Comparison of ENCODE assay signal across 21 cellular contexts in the genomic region with DNA sequence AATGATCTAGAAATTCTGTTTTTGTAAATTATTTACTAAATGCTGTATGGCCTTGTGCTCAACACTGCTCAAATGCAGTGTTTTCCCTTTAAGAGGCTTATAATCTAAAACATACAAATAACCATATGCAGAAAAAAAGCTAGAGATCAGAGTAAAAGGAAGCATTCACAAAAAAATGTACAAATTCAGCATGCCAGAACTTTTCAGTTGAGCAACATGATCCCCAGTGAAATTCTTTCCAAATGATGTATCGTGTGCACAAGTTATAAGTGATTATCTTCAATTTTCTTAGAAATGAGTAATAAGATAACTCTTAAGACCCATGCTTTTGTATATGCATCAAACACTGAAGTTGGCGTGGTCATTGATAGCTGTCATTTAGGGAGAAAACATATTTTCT. TPM values are rescaled to one million over a fixed set of nuclear protein-coding genes. Genes with fewer than 3 reads are reported as not detected.
"Had no signal": no experiment of that assay in that cellular context is flagged by ENCODE, and none has a peak within 500 bp of the region (broad histone marks: within the 10 kb centered on the region; RNA-seq: fewer than 3 reads in every experiment).

No MANE protein-coding gene starts in this region.

- H3K4me3 ChIP-seq: adrenal gland, coronary artery, esophagus squamous epithelium, left ventricle myocardium inferior, upper lobe of left lung had no signal

- H3K9me3 ChIP-seq: adrenal gland, esophagus squamous epithelium, left ventricle myocardium inferior, upper lobe of left lung had no signal

- H3K36me3 ChIP-seq: adrenal gland, esophagus squamous epithelium, left ventricle myocardium inferior, upper lobe of left lung had no signal

- DNase-seq: activated CD4-positive, alpha-beta T cell treated with anti-CD3 and anti-CD28 coated beads, Interleukin-2, amount 50 U/mL, for 48 hours; activated CD4-positive, CD25-positive, alpha-beta regulatory T cell treated with anti-CD3 and anti-CD28 coated beads, Interleukin-2, amount 50 U/mL, for 72 hours; activated CD8-positive, alpha-beta memory T cell treated with anti-CD3 and anti-CD28 coated beads, Interleukin-2, amount 10 ng/mL, durations not matched to agents 7 days and 5 days; activated effector memory CD4-positive, alpha-beta T cell treated with Interleukin-2 at 50 U/mL for 16 hours; activated naive CD4-positive, alpha-beta T cell treated with anti-CD3 and anti-CD28 coated beads, Interleukin-2, amount 50 U/mL, for 16 hours; activated T-cell treated with anti-CD3 and anti-CD28 coated beads, Interleukin-2, amount 50 U/mL, for 1 hour; adrenal gland; caudate nucleus; effector CD4-positive, alpha-beta T cell; esophagus squamous epithelium; hippocampal formation; left ventricle myocardium inferior; naive thymus-derived CD8-positive, alpha-beta T cell; nucleus accumbens; posterior cingulate gyrus; small intestine; stimulated activated CD4-positive, alpha-beta T cell treated with anti-CD3 and anti-CD28 coated beads, Interleukin-4, amount 100 ng/mL, for 4 hours; stimulated activated CD8-positive, alpha-beta memory T cell treated with anti-CD3 and anti-CD28 coated beads, Interleukin-4, amount 100 ng/mL, for 48 hours; stimulated activated naive CD4-positive, alpha-beta T cell treated with Interleukin-2 at 50 U/mL for 16 hours; upper lobe of left lung had no signal

- H3K36me3 Mint-ChIP-seq: activated CD8-positive, alpha-beta memory T cell treated with anti-CD3 and anti-CD28 coated beads, Interleukin-2, amount 10 ng/mL, durations not matched to agents 7 days and 5 days; naive thymus-derived CD8-positive, alpha-beta T cell had no signal

- H3K4me1 Mint-ChIP-seq: activated CD8-positive, alpha-beta memory T cell treated with anti-CD3 and anti-CD28 coated beads, Interleukin-2, amount 10 ng/mL, durations not matched to agents 7 days and 5 days had no signal

- H3K27ac Mint-ChIP-seq: activated CD8-positive, alpha-beta memory T cell treated with anti-CD3 and anti-CD28 coated beads, Interleukin-2, amount 10 ng/mL, durations not matched to agents 7 days and 5 days; naive thymus-derived CD8-positive, alpha-beta T cell had no signal

- ATAC-seq: activated CD8-positive, alpha-beta memory T cell treated with anti-CD3 and anti-CD28 coated beads, Interleukin-2, amount 10 ng/mL, durations not matched to agents 7 days and 5 days; naive thymus-derived CD8-positive, alpha-beta T cell had no signal

- FAIRE-seq: small intestine had no signal

- H3K9me3 Mint-ChIP-seq: naive thymus-derived CD8-positive, alpha-beta T cell had no signal

- H3K27ac ChIP-seq: adrenal gland, esophagus squamous epithelium, left ventricle myocardium inferior, upper lobe of left lung had no signal

- H3K4me1 ChIP-seq: adrenal gland had no signal

- H3K4me3 Mint-ChIP-seq: activated CD8-positive, alpha-beta memory T cell treated with anti-CD3 and anti-CD28 coated beads, Interleukin-2, amount 10 ng/mL, durations not matched to agents 7 days and 5 days had no signal

RNA-seq across cellular contexts. Expression of a gene that starts 5.0 kb away (rescaled TPM):
- total RNA-seq: activated CD8-positive, alpha-beta memory T cell treated with anti-CD3 and anti-CD28 coated beads, Interleukin-2, amount 10 ng/mL, durations not matched to agents 7 days and 5 days; naive thymus-derived CD8-positive, alpha-beta T cell had no signal
